Comparison of ENCODE assay signal across 21 cellular contexts in the genomic region with DNA sequence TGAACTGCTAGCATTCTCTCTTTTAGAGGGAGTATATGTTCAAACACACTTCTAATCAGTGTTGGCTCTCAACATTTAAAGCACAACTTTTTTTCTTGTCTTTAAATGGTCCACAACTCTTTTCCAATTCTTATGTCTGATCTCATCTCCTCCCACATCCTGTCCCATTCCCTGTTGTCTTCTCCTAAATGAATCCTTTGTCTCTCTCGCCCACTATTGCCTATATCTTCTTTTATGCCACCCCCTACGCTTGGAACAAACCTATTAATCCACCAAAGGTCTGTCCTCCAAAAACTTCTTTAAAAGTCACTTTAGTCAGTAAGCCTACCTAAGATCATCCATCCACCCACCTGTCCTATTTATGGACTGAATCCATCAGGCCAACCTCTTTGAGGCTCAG.
A peak's percentile ranks its signal among the peaks of the same experiment; 100 is the strongest.
DNase-seq lines count a peak whose midpoint lies in the region; ATAC-seq and TF ChIP-seq lines count a peak whose summit lies in the region.
"Had no signal": no experiment of that assay in that cellular context is flagged by ENCODE, and none has a peak within 500 bp of the region (broad histone marks: within the 10 kb centered on the region; RNA-seq: fewer than 3 reads in every experiment).

No MANE protein-coding gene starts in this region.

- peaks cover 11% of the 10 kb centered on the region for H3K4me1 Mint-ChIP-seq in endothelial cell (ENCODE audit: unreplicated experiment)
- peaks cover 7 to 17% of the 10 kb centered on the region in 2 donors for H3K4me1 Mint-ChIP-seq in natural killer cell

- H3K4me1 ChIP-seq in SJCRH30, result no peaks in the 10 kb centered on the region

- H3K27me3 Mint-ChIP-seq in endothelial cell (ENCODE audit: unreplicated experiment) (no peaks in the 10 kb centered on the region), natural killer cell (ENCODE audit: low read depth in 2 of 2) (no peaks in the 10 kb centered on the region)

- intact Hi-C loops in natural killer cell (cut with micrococcal nuclease), result no loop called here

- H3K4me3 ChIP-seq in SJCRH30, result no peak overlapping the region
- H3K4me3 ChIP-seq: SK-N-MC had no signal

- peak overlapping the region; percentile 29; the same call in 1 of the 2 replicates for H3K27ac ChIP-seq in SJCRH30
- H3K27ac ChIP-seq: SK-N-MC had no signal

- H3K4me3 Mint-ChIP-seq in endothelial cell (ENCODE audit: unreplicated experiment), result no peak overlapping the region
- no peak overlapping the region for H3K4me3 Mint-ChIP-seq in natural killer cell

- H3K9me3 Mint-ChIP-seq in endothelial cell (ENCODE audit: unreplicated experiment) (no peaks in the 10 kb centered on the region), natural killer cell (no peaks in the 10 kb centered on the region)

- H3K36me3 Mint-ChIP-seq in endothelial cell (ENCODE audit: low read depth, unreplicated experiment) (no peaks in the 10 kb centered on the region), natural killer cell (no peaks in the 10 kb centered on the region)

- no peaks in the 10 kb centered on the region for H3K36me3 ChIP-seq in SJCRH30

- no peaks in the 10 kb centered on the region for H3K27me3 ChIP-seq in SJCRH30

- no peak for ATAC-seq in natural killer cell

- peak overlapping the region; percentile 17 for H3K27ac Mint-ChIP-seq in endothelial cell (ENCODE audit: unreplicated experiment)
- no peak overlapping the region for H3K27ac Mint-ChIP-seq in natural killer cell

- no peaks in the 10 kb centered on the region for H3K9me3 ChIP-seq in SJCRH30 (replicated peaks)

- TF ChIP-seq CTCF in endothelial cell (IDR thresholded peaks at IDR 0.05; ENCODE audit: unreplicated experiment), result no peak
- TF ChIP-seq CTCF in natural killer cell (IDR thresholded peaks at IDR 0.05), result no peak

- DNase-seq in COLO829 (ENCODE audit: low spot score) (peak; percentile 66), SJCRH30 (no peak), endothelial cell (ENCODE audit: low spot score) (no peak), putamen (ENCODE audit: low spot score) (peak; percentile 44), natural killer cell (no peak), NCI-H1092 (lab: John Stamatoyannopoulos, UW) (no peak), NCI-H146 treated with DMSO at 0.1 percent for 48 hours (lab: John Stamatoyannopoulos, UW; ENCODE audit: unreplicated experiment) (no peak)
- DNase-seq: 8988T, ACHN, DMS153, DND-41, H7, KG1, MM.1S, NCI-H1417, NCI-H1694 treated with DMSO at 0.1 percent for 48 hours, NCI-H2081, NCI-H2227 treated with DMSO at 0.1 percent for 48 hours, NCI-H526 treated with DMSO at 0.1 percent for 48 hours, RPMI8226 had no signal

Comparison
In these comparisons a context has a peak if more than half of its experiments do, and no peak if none do; other contexts are left out.
1. DNase-seq: peak in COLO829 (single experiment) and putamen (single experiment); none in SJCRH30 (0 of 2), endothelial cell (single experiment), natural killer cell (single experiment), NCI-H1092 (single experiment) and NCI-H146 treated with DMSO at 0.1 percent for 48 hours (single experiment).